In genomic region chr18:35122586-35123224, GRCh38 we compare ENCODE assay signal across 8 cellular contexts.
A peak's percentile ranks its signal among the peaks of the same experiment; 100 is the strongest.
DNase-seq lines count a peak whose midpoint lies in the region; ATAC-seq and TF ChIP-seq lines count a peak whose summit lies in the region.

No MANE protein-coding gene starts in this region.

- POLR2A ChIA-PET in HEK293T (lab: Yijun Ruan, JAX) = no interaction called here

- no peak for TF ChIP-seq CTCF in testis (IDR thresholded peaks at IDR 0.05)

- H3K36me3 ChIP-seq in CD4-positive, CD25-positive, alpha-beta regulatory T cell (ENCODE audit: control insufficient read depth, insufficient read depth, low read length) = peaks cover 22% of the 10 kb centered on the region
- H3K36me3 ChIP-seq in endocrine pancreas (ENCODE audit: control insufficient read depth, insufficient read depth, low read length) (no peaks in the 10 kb centered on the region), testis (ENCODE audit: low read depth, missing control alignments) (no peaks in the 10 kb centered on the region), aorta (ENCODE audit: control insufficient read depth in 1 of 2, insufficient read depth in 2 of 2, low read length in 1 of 2) (peaks cover 0 to 2% of the 10 kb centered on the region in 2 donors)

- intact Hi-C loops in testis (cut with DNase I; ENCODE audit: low total_unique reads) = no loop called here
- intact Hi-C loops in aorta (cut with DNase I) = no loop called here

- H3K27ac ChIP-seq in CD4-positive, CD25-positive, alpha-beta regulatory T cell (ENCODE audit: insufficient read depth, low read length, poor library complexity, severe bottlenecking) = no peak overlapping the region
- H3K27ac ChIP-seq in testis (no peak overlapping the region), aorta (ENCODE audit: low read depth in 1 of 2, low read length in 2 of 2) (no peak overlapping the region)

- CTCF ChIA-PET in HEK293T (lab: Yijun Ruan, JAX) = interaction anchor here (0.6 to 0.9 kb wide), 3 partner anchors 21 to 257 kb away, joined by 3 to 4 read pairs (median 3); no protein-coding TSS in a partner anchor

- 72 to 91% methylated on average over 15 of the region's 15 CpGs for WGBS in testis, 2 donors
- 87 to 90% methylated on average over 15 of the region's 15 CpGs for WGBS in aorta, 2 donors

- no peaks in the 10 kb centered on the region for H3K9me3 ChIP-seq in CD4-positive, CD25-positive, alpha-beta regulatory T cell (ENCODE audit: control insufficient read depth in 2 of 2, low read length in 2 of 2)
- no peaks in the 10 kb centered on the region for H3K9me3 ChIP-seq in endocrine pancreas (ENCODE audit: control insufficient read depth, low read length)
- H3K9me3 ChIP-seq in testis = no peaks in the 10 kb centered on the region
- no peaks in the 10 kb centered on the region for H3K9me3 ChIP-seq in aorta (ENCODE audit: control insufficient read depth, low read length)

- no peaks in the 10 kb centered on the region for H3K27me3 ChIP-seq in CD4-positive, CD25-positive, alpha-beta regulatory T cell (ENCODE audit: control insufficient read depth, insufficient read depth, low read length)
- H3K27me3 ChIP-seq in endocrine pancreas (ENCODE audit: control insufficient read depth, insufficient read depth, low read length) (no peaks in the 10 kb centered on the region), testis (no peaks in the 10 kb centered on the region), aorta (ENCODE audit: control insufficient read depth in 1 of 2, insufficient read depth in 2 of 2, low read length in 1 of 2) (no peaks in the 10 kb centered on the region)

- H3K9ac ChIP-seq in endocrine pancreas (ENCODE audit: control insufficient read depth, insufficient read depth, low read length) = no peak overlapping the region

- H3K4me3 ChIP-seq in CD4-positive, CD25-positive, alpha-beta regulatory T cell (ENCODE audit: low read depth, low read length) = no peak overlapping the region
- H3K4me3 ChIP-seq in endocrine pancreas (ENCODE audit: control insufficient read depth, insufficient read depth, low read length) = peak overlapping the region; percentile 10
- H3K4me3 ChIP-seq in testis = no peak overlapping the region
- no peak overlapping the region for H3K4me3 ChIP-seq in aorta (ENCODE audit: low read length in 2 of 2)

- no peaks in the 10 kb centered on the region for H3K9me3 Mint-ChIP-seq in CD4-positive, CD25-positive, alpha-beta regulatory T cell

- peak in 2 of 3 donors; percentile 4 to 11 for DNase-seq in CD4-positive, CD25-positive, alpha-beta regulatory T cell
- peak; percentile 32 for DNase-seq in stimulated activated CD4-positive, alpha-beta T cell treated with anti-CD3 and anti-CD28 coated beads, Interleukin-4, amount 100 ng/mL, for 1 hour
- no peak for DNase-seq in testis
- no peak for DNase-seq in aorta
- no peak for DNase-seq in HEK293T (ENCODE audit: extremely low spot score)

- H3K36me3 Mint-ChIP-seq in CD4-positive, CD25-positive, alpha-beta regulatory T cell = peaks cover 30% of the 10 kb centered on the region

- no peaks in the 10 kb centered on the region for H3K4me1 ChIP-seq in CD4-positive, CD25-positive, alpha-beta regulatory T cell (ENCODE audit: control insufficient read depth, insufficient read depth, low read length, poor library complexity, severe bottlenecking)
- H3K4me1 ChIP-seq in endocrine pancreas (ENCODE audit: control insufficient read depth, insufficient read depth, low read length) (peaks cover 6% of the 10 kb centered on the region), testis (peaks cover 14% of the 10 kb centered on the region), aorta (ENCODE audit: control insufficient read depth in 1 of 2, insufficient read depth in 2 of 2, low read length in 2 of 2) (no peaks in the 10 kb centered on the region)

- no peak overlapping the region for H3K4me3 Mint-ChIP-seq in CD4-positive, CD25-positive, alpha-beta regulatory T cell

- no peak for TF ChIP-seq POLR2A in testis (IDR thresholded peaks at IDR 0.05)

- H3K4me1 Mint-ChIP-seq in CD4-positive, CD25-positive, alpha-beta regulatory T cell = peaks cover 22 to 58% (median 27%) of the 10 kb centered on the region in 4 donors

- peak overlapping the region in 2 of 3 donors; percentile 48 to 65 for H3K27ac Mint-ChIP-seq in CD4-positive, CD25-positive, alpha-beta regulatory T cell

- peak in 1 of 2 donors; percentile 47 for ATAC-seq in CD4-positive, CD25-positive, alpha-beta regulatory T cell (ENCODE audit: low read depth in 2 of 2)
- ATAC-seq in GM19328 (IDR thresholded peaks at IDR 0.05; ENCODE audit: unreplicated experiment) (peak; percentile 74), HG03571 (IDR thresholded peaks at IDR 0.05; ENCODE audit: unreplicated experiment) (peak; percentile 88), aorta (ENCODE audit: low FRiP score) (no peak)

- H3K27me3 Mint-ChIP-seq in CD4-positive, CD25-positive, alpha-beta regulatory T cell = no peaks in the 10 kb centered on the region

TF ChIP-seq in HEK293T, 16 proteins besides CTCF, POLR2A, EP300 and RAD21:
- TF ChIP-seq NFRKB (IDR thresholded peaks at IDR 0.05) = no peak
- TF ChIP-seq BHLHE40 (IDR thresholded peaks at IDR 0.05; ENCODE audit: borderline replicate concordance) = no peak
- no peak for TF ChIP-seq ARNT (IDR thresholded peaks at IDR 0.05)
- TF ChIP-seq PKNOX1 (IDR thresholded peaks at IDR 0.05) = no peak
- no peak for TF ChIP-seq HDGF (IDR thresholded peaks at IDR 0.05; ENCODE audit: borderline replicate concordance)
- TF ChIP-seq ELF4 (IDR thresholded peaks at IDR 0.05) = no peak
- no peak for TF ChIP-seq ZNF384 (IDR thresholded peaks at IDR 0.05)
- TF ChIP-seq FOXM1 (IDR thresholded peaks at IDR 0.05; ENCODE audit: borderline replicate concordance) = no peak
- TF ChIP-seq FOXA1 (IDR thresholded peaks at IDR 0.05) = no peak
- TF ChIP-seq SP1 (IDR thresholded peaks at IDR 0.05) = no peak
- no peak for TF ChIP-seq TARDBP (IDR thresholded peaks at IDR 0.05)
- no peak for TF ChIP-seq SUZ12 (IDR thresholded peaks at IDR 0.05)
- no peak for TF ChIP-seq LEF1 (IDR thresholded peaks at IDR 0.05; ENCODE audit: borderline replicate concordance)
- TF ChIP-seq FOXK2 (IDR thresholded peaks at IDR 0.05) = no peak
- TF ChIP-seq CTBP1 (IDR thresholded peaks at IDR 0.05; ENCODE audit: borderline replicate concordance) = no peak
- no peak for TF ChIP-seq L3MBTL2 (conservative IDR thresholded peaks at IDR 0.05)

Comparison
In these comparisons a context has a peak if more than half of its experiments do, and no peak if none do; other contexts are left out.
1. DNase-seq: peak in CD4-positive, CD25-positive, alpha-beta regulatory T cell (2 of 3) and stimulated activated CD4-positive, alpha-beta T cell treated with anti-CD3 and anti-CD28 coated beads, Interleukin-4, amount 100 ng/mL, for 1 hour (single experiment); none in testis (single experiment), aorta (0 of 2) and HEK293T (single experiment).